Comparison of ENCODE assay signal across 8 cellular contexts in genomic region chr7:104848386-104848990, GRCh38.
DNase-seq lines count a peak whose midpoint lies in the region; ATAC-seq, FAIRE-seq and TF ChIP-seq lines count a peak whose summit lies in the region.

No MANE protein-coding gene starts in this region.

- POLR2A ChIA-PET in endothelial cell of umbilical vein (lab: Charles Lee) = no interaction called here

- H3K27me3 ChIP-seq in H7 (ENCODE audit: control insufficient read depth, insufficient read depth, low read length) (no peaks in the 10 kb centered on the region), endothelial cell of umbilical vein (ENCODE audit: control insufficient read depth in 2 of 2, insufficient read depth in 2 of 2, low read length in 2 of 2) (peaks cover 6 to 13% of the 10 kb centered on the region in 2 experiments)

- DNase-seq in DMS 273 (lab: John Stamatoyannopoulos, UW; ENCODE audit: unreplicated experiment) = peak; percentile 93
- peak; percentile 70 for DNase-seq in H7
- DNase-seq in NCI-H2196 (lab: John Stamatoyannopoulos, UW; ENCODE audit: unreplicated experiment) = peak; percentile 73
- DNase-seq in activated CD8-positive, alpha-beta memory T cell treated with anti-CD3 and anti-CD28 coated beads for 1 hour (ENCODE audit: extremely low read depth in 1 of 2, low read depth in 1 of 2) = peak; percentile 3 to 8
- DNase-seq in endothelial cell of umbilical vein (ENCODE audit: low read depth, low spot score) = peak; percentile 62
- peak; percentile 29 for DNase-seq in naive B cell
- peak in 45 of 49 donors; percentile 4 to 78 (median 45) for DNase-seq in substantia nigra (lab: John Stamatoyannopoulos, UW)

- H3K4me3 Mint-ChIP-seq in naive B cell = no peak overlapping the region

- no peak for TF ChIP-seq POLR2A in endothelial cell of umbilical vein (IDR thresholded peaks at IDR 0.05; ENCODE audit: low read depth, low read length)

- no peak overlapping the region for H2AFZ ChIP-seq in endothelial cell of umbilical vein (ENCODE audit: low read depth, low read length)

- BruUV-seq in endothelial cell of umbilical vein (replicated peaks; lab: Mats Ljungman, UMichigan) = no TSS peak

- no peaks in the 10 kb centered on the region for H3K9me1 ChIP-seq in endothelial cell of umbilical vein (replicated peaks; ENCODE audit: control insufficient read depth, extremely low read depth, insufficient read depth, low read length)

- H3K4me3 ChIP-seq in H7 (ENCODE audit: insufficient read depth, low read depth, low read length) = no peak overlapping the region
- H3K4me3 ChIP-seq in endothelial cell of umbilical vein (replicated peaks in 1 of 3; ENCODE audit: insufficient read depth in 1 of 3, low read depth in 1 of 3, low read length in 3 of 3) = no peak overlapping the region

- H3K27ac ChIP-seq in endothelial cell of umbilical vein (ENCODE audit: insufficient read depth, low read depth, low read length) = no peak overlapping the region
- peak overlapping the region; percentile 63 for H3K27ac ChIP-seq in substantia nigra (ENCODE audit: low read depth, low read length, poor library complexity, severe bottlenecking)

- ATAC-seq in naive B cell (ENCODE audit: low read depth in 2 of 2) = no peak
- no peak for ATAC-seq in HG03196 (IDR thresholded peaks at IDR 0.05; ENCODE audit: unreplicated experiment)

- H3K4me2 ChIP-seq in endothelial cell of umbilical vein (ENCODE audit: insufficient read depth, low read length) = no peak overlapping the region

- TF ChIP-seq CTCF in endothelial cell of umbilical vein (IDR thresholded peaks at IDR 0.05; ENCODE audit: extremely low read depth in 1 of 2, insufficient read depth in 1 of 2, low read depth in 1 of 2, low read length in 2 of 2) = peak; percentile 79 to 81

- intact Hi-C loops in endothelial cell of umbilical vein (cut with micrococcal nuclease) = loop anchor here (1.0 kb wide), 4 partner anchors 80 to 617 kb away; no protein-coding TSS in a partner anchor

- no peaks in the 10 kb centered on the region for H3K79me2 ChIP-seq in endothelial cell of umbilical vein (ENCODE audit: control insufficient read depth, insufficient read depth, low read length)

- peak; percentile 95 for FAIRE-seq in endothelial cell of umbilical vein (lab: Jason Lieb, UNC)

- CTCF ChIA-PET in endothelial cell of umbilical vein (lab: Charles Lee) = interaction anchor here (0.6 to 3.6 kb wide), 16 partner anchors 9 to 617 kb away, joined by 3 to 187 read pairs (median 4); no protein-coding TSS in a partner anchor

- H3K4me1 ChIP-seq in endothelial cell of umbilical vein (ENCODE audit: control insufficient read depth, extremely low read depth, insufficient read depth, low read length) = no peaks in the 10 kb centered on the region

- H3K36me3 ChIP-seq in H7 (replicated peaks; ENCODE audit: control insufficient read depth, insufficient read depth, low read length) = no peaks in the 10 kb centered on the region
- no peaks in the 10 kb centered on the region for H3K36me3 ChIP-seq in endothelial cell of umbilical vein (ENCODE audit: control insufficient read depth in 2 of 2, extremely low read depth in 1 of 2, insufficient read depth in 2 of 2, low read length in 2 of 2)

- dilution Hi-C loops in endothelial cell of umbilical vein (cut with MboI; ENCODE audit: extremely low pct_ligation_motif_present, low sequenced_read_pairs) = no loop called here

- H4K20me1 ChIP-seq in endothelial cell of umbilical vein (replicated peaks; ENCODE audit: control insufficient read depth, extremely low read depth, insufficient read depth, low read length) = no peaks in the 10 kb centered on the region

- no peak overlapping the region for H3K27ac Mint-ChIP-seq in naive B cell

- peaks cover 0 to 3% (median 0%) of the 10 kb centered on the region in 3 donors for H3K4me1 Mint-ChIP-seq in naive B cell

- H3K9ac ChIP-seq in endothelial cell of umbilical vein (replicated peaks; ENCODE audit: extremely low read depth, insufficient read depth, low read length) = no peak overlapping the region

- H3K27me3 Mint-ChIP-seq in naive B cell = peaks cover 14 to 24% (median 19%) of the 10 kb centered on the region in 3 donors

- H3K9me3 Mint-ChIP-seq in naive B cell = no peaks in the 10 kb centered on the region

- H3K9me3 ChIP-seq in endothelial cell of umbilical vein (replicated peaks; ENCODE audit: control insufficient read depth, insufficient read depth, low read length) = no peaks in the 10 kb centered on the region

- H3K36me3 Mint-ChIP-seq in naive B cell = no peaks in the 10 kb centered on the region

TF ChIP-seq in endothelial cell of umbilical vein, 7 proteins besides CTCF, POLR2A, EP300 and RAD21:
- TF ChIP-seq GATA2 (IDR thresholded peaks at IDR 0.05; ENCODE audit: insufficient read depth, insufficient read length, low read depth, low read length) (no peak), MAX (IDR thresholded peaks at IDR 0.05; ENCODE audit: insufficient read depth, insufficient read length) (no peak), MYC (IDR thresholded peaks at IDR 0.05; ENCODE audit: low read depth, low read length) (no peak), EZH2 (IDR thresholded peaks at IDR 0.05; ENCODE audit: borderline replicate concordance, low read depth, low read length, severe bottlenecking) (no peak)

Comparison
In these comparisons a context has a peak if more than half of its experiments do, and no peak if none do; other contexts are left out.
1. DNase-seq: peak in every context shown above with its lines; median percentile 93 in DMS 273; 73 in NCI-H2196; 70 in H7; 62 in endothelial cell of umbilical vein; 45 in substantia nigra; 29 in naive B cell; 6 in activated CD8-positive, alpha-beta memory T cell treated with anti-CD3 and anti-CD28 coated beads for 1 hour.